8 cellular contexts compared by ENCODE assay signal in the genomic region with DNA sequence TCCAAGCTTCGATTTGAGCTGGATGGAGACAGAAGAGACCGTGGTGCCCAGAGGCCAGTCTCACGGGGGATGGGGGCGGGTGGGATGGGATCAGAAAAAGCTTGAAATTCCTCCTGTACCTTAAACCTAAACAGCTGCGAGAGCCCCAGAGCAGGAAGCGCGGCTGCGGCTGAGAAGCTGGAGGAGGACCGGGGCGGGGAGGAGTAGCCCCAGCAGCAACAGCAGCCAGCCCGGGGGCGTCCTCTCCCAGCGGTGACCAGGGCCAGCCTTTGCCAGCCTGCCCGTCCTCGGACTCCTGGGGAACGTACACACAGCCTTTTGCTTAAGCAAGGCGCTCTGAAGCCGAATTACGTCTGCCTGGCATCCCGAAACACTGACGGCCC. TPM values are rescaled to one million over a fixed set of nuclear protein-coding genes. Genes with fewer than 3 reads are reported as not detected.
A peak's percentile ranks its signal among the peaks of the same experiment; 100 is the strongest.
DNase-seq lines count a peak whose midpoint lies in the region; ATAC-seq and TF ChIP-seq lines count a peak whose summit lies in the region.

No MANE protein-coding gene starts in this region.

- H3K36me3 ChIP-seq in colonic mucosa (no peaks in the 10 kb centered on the region), mucosa of rectum (ENCODE audit: control insufficient read depth in 2 of 2, insufficient read depth in 2 of 2, low read length in 2 of 2) (no peaks in the 10 kb centered on the region)

- H3K27ac ChIP-seq in colonic mucosa (no peak overlapping the region), mucosa of rectum (ENCODE audit: low read depth in 2 of 2, low read length in 2 of 2) (no peak overlapping the region)

- no peak for TF ChIP-seq POLR2A in NB4 (IDR thresholded peaks at IDR 0.05; ENCODE audit: extremely low read depth, insufficient read length)

- TF ChIP-seq CTCF in GM12864 (IDR thresholded peaks at IDR 0.05; ENCODE audit: low read depth, low read length, missing control alignments) (no peak), NB4 (IDR thresholded peaks at IDR 0.05; ENCODE audit: low read depth, low read length) (no peak), colonic mucosa (IDR thresholded peaks at IDR 0.05) (no peak)

- intact Hi-C loops in colonic mucosa (cut with DNase I): loop anchor here (10.0 kb wide), 1 partner anchor 156 kb away; no protein-coding TSS in a partner anchor

- H3K27me3 ChIP-seq in colonic mucosa (peaks cover 54% of the 10 kb centered on the region), mucosa of rectum (ENCODE audit: control insufficient read depth in 2 of 2, insufficient read depth in 2 of 2, low read length in 2 of 2) (peaks cover 39 to 63% of the 10 kb centered on the region in 2 donors)

- H3K4me3 ChIP-seq in GM12864 (ENCODE audit: low read depth, low read length): peak overlapping the region; percentile 42
- peak overlapping the region; percentile 58 for H3K4me3 ChIP-seq in NB4 (ENCODE audit: low read depth, low read length)
- peak overlapping the region; percentile 50 for H3K4me3 ChIP-seq in colonic mucosa
- H3K4me3 ChIP-seq in mucosa of rectum (ENCODE audit: low read length in 2 of 2): peak overlapping the region; percentile 53 to 65

- H3K9me3 ChIP-seq in colonic mucosa (no peaks in the 10 kb centered on the region), mucosa of rectum (ENCODE audit: control insufficient read depth in 2 of 2, low read length in 2 of 2) (no peaks in the 10 kb centered on the region)

- H3K4me1 ChIP-seq in colonic mucosa (no peaks in the 10 kb centered on the region), mucosa of rectum (ENCODE audit: control insufficient read depth in 2 of 2, insufficient read depth in 2 of 2, low read length in 2 of 2) (peaks cover 3 to 9% of the 10 kb centered on the region in 2 donors)

- DNase-seq in GM12864 (ENCODE audit: low read depth): no peak
- no peak for DNase-seq in NB4 (ENCODE audit: low read depth)
- no peak for DNase-seq in colonic mucosa
- DNase-seq in activated gamma-delta T cell (lab: John Stamatoyannopoulos, UW): no peak
- no peak for DNase-seq in NCI-H2029 treated with DMSO at 0.1 percent for 48 hours (lab: John Stamatoyannopoulos, UW)
- no peak for DNase-seq in ureter (ENCODE audit: low spot score)

- H3K9ac ChIP-seq in colonic mucosa (ENCODE audit: low read depth in 2 of 2, low read length in 2 of 2) (peak overlapping the region in 1 of 2 donors; percentile 60), mucosa of rectum (ENCODE audit: low read depth in 1 of 2, low read length in 2 of 2) (no peak overlapping the region)

- ATAC-seq in GM21723 (IDR thresholded peaks at IDR 0.05; ENCODE audit: unreplicated experiment): peak; percentile 20

RNA-seq across cellular contexts. Expression of gene PRDM13, which starts 17.4 kb away (rescaled TPM):
- total RNA-seq in colonic mucosa (not detected), ureter (not detected)

RNA-seq across cellular contexts. Expression of gene CCNC, which starts 20.8 kb away (rescaled TPM):
- 10 to 100 TPM; 41.1 to 50.7 TPM for total RNA-seq in colonic mucosa
- total RNA-seq in ureter: 44.6 TPM
